31 cellular contexts compared by ENCODE assay signal in the genomic region with DNA sequence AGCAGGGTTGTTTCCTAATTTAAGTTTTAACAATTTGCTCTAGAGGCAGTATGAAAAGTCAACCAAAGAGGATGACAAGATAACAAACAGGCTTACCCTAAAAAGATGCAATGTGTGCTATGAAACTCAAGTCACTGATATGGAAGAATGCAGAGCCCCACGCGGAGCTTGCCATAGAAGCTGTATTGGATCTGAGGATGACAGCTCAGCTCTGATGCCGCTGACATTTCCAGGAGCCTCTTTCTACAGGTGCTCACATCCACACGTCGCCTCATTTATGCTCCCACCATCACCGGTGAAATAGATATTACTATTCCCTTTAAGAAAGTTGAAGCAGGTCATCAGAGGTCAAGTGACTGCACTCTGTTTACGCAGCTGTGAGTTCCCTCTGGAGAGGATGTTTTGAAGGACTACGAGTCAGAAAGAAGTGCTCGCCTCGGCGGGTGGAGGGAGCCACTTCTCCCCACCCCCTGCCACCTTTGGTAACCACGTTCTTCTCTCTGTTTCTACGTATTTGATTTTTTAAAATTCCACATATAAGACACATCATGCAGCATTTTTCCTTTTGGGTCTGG.
DNase-seq lines count a peak whose midpoint lies in the region; ATAC-seq, FAIRE-seq and TF ChIP-seq lines count a peak whose summit lies in the region.
"Had no signal": no experiment of that assay in that cellular context is flagged by ENCODE, and none has a peak within 500 bp of the region (broad histone marks: within the 10 kb centered on the region; RNA-seq: fewer than 3 reads in every experiment).

No MANE protein-coding gene starts in this region.

- no peak for TF ChIP-seq POLR2A in breast epithelium (IDR thresholded peaks at IDR 0.05)

- H3K4me3 ChIP-seq in upper lobe of right lung, result no peak overlapping the region
- no peak overlapping the region for H3K4me3 ChIP-seq in breast epithelium
- H3K4me3 ChIP-seq: ascending aorta, gastroesophageal sphincter, left ventricle myocardium inferior, skin epidermis, thoracic aorta had no signal

- no peaks in the 10 kb centered on the region for H3K36me3 ChIP-seq in upper lobe of right lung
- H3K36me3 ChIP-seq in breast epithelium, result no peaks in the 10 kb centered on the region
- H3K36me3 ChIP-seq: ascending aorta, gastroesophageal sphincter, left ventricle myocardium inferior, thoracic aorta had no signal

- no peak for FAIRE-seq in HTR-8/SVneo (lab: Jason Lieb, UNC)
- FAIRE-seq: A204.1, H54 had no signal

- H3K27me3 ChIP-seq in upper lobe of right lung, result no peaks in the 10 kb centered on the region
- H3K27me3 ChIP-seq in breast epithelium, result no peaks in the 10 kb centered on the region
- H3K27me3 ChIP-seq: ascending aorta, gastroesophageal sphincter had no signal

- no peaks in the 10 kb centered on the region for H3K9me3 ChIP-seq in upper lobe of right lung
- H3K9me3 ChIP-seq in breast epithelium, result no peaks in the 10 kb centered on the region
- H3K9me3 ChIP-seq: ascending aorta, gastroesophageal sphincter, left ventricle myocardium inferior, thoracic aorta had no signal

- intact Hi-C loops in upper lobe of right lung (cut with DNase I), result no loop called here
- intact Hi-C loops in breast epithelium (cut with DNase I; ENCODE audit: low total_unique reads), result no loop called here

- peak; percentile 62 for ATAC-seq in upper lobe of right lung
- ATAC-seq: activated CD8-positive, alpha-beta T cell treated with anti-CD3 and anti-CD28 coated beads, Interleukin-2, amount 10 ng/mL, durations not matched to agents 7 days and 5 days; gastroesophageal sphincter; naive thymus-derived CD4-positive, alpha-beta T cell; SK-N-SH treated with all-trans-retinoic acid at 6 μM for 48 hours had no signal

- H3K27ac ChIP-seq in upper lobe of right lung (no peak overlapping the region), breast epithelium (no peak overlapping the region)
- H3K27ac ChIP-seq: ascending aorta, gastroesophageal sphincter, left ventricle myocardium inferior, skin epidermis, thoracic aorta had no signal

- H3K4me1 ChIP-seq in upper lobe of right lung (no peaks in the 10 kb centered on the region), breast epithelium (no peaks in the 10 kb centered on the region)
- H3K4me1 ChIP-seq: ascending aorta, gastroesophageal sphincter, left ventricle myocardium inferior had no signal

- TF ChIP-seq CTCF in upper lobe of right lung (IDR thresholded peaks at IDR 0.05), result no peak
- no peak for TF ChIP-seq CTCF in breast epithelium (IDR thresholded peaks at IDR 0.05)

- DNase-seq in NCI-H510A treated with DMSO at 0.1 percent for 48 hours (lab: John Stamatoyannopoulos, UW) (peak; percentile 25), NCI-H510A (lab: John Stamatoyannopoulos, UW) (no peak), NCI-H2029 treated with DMSO at 0.1 percent for 48 hours (lab: John Stamatoyannopoulos, UW) (peak; percentile 50), islet precursor cell (peak; percentile 29), upper lobe of right lung (peak; percentile 28), HTR-8/SVneo (ENCODE audit: insufficient read length, low spot score) (no peak), DMS 273 treated with DMSO at 0.1 percent for 48 hours (lab: John Stamatoyannopoulos, UW) (no peak), breast epithelium (ENCODE audit: low spot score in 2 of 2) (no peak)
- DNase-seq: activated CD8-positive, alpha-beta T cell treated with anti-CD3 and anti-CD28 coated beads, Interleukin-2, amount 10 ng/mL, durations not matched to agents 7 days and 5 days; activated effector memory CD4-positive, alpha-beta T cell treated with Interleukin-2 at 50 U/mL for 16 hours; activated naive CD8-positive, alpha-beta T cell treated with anti-CD3 and anti-CD28 coated beads for 36 hours; AML-193; central memory CD4-positive, alpha-beta T cell; dermis blood vessel endothelial cell; GF-D8; hypothalamus; immature natural killer cell; IMR-90; left ventricle myocardium inferior; midbrain; naive thymus-derived CD4-positive, alpha-beta T cell; NCI-H1436; NCI-H226; NCI-H82 had no signal

Comparison
In these comparisons a context has a peak if more than half of its experiments do, and no peak if none do; other contexts are left out.
1. DNase-seq: peak in NCI-H510A treated with DMSO at 0.1 percent for 48 hours (single experiment), NCI-H2029 treated with DMSO at 0.1 percent for 48 hours (single experiment), islet precursor cell (single experiment) and upper lobe of right lung (single experiment); none in NCI-H510A (single experiment), HTR-8/SVneo (single experiment), DMS 273 treated with DMSO at 0.1 percent for 48 hours (single experiment) and breast epithelium (0 of 2).